In the genomic region with DNA sequence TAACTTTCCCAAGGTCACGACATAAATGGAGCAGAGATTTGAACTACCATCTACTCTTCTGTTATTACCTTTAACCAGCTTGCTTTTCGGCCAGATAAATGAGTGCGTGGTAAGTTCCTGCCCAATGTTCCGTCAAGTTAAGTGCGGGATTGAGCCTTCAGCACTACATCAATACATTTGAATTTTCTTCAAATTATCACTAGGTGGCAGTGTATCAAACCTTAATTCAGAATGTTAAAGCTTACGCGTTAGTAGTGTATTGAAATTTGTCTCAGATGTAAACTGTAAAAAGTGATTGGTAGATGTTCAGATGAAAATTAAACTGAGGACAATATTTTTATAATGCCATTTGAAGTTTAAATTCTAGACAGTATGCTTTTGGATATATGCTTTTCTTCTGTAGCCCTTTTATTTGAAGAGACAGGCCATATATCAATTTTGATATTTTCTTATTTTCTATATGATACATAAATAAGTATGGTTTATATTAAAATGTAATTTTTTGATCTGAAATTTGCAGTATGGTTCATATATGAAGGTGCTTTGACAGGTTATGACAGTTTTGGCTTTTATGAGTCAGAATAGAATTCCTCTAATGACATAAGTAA, we compare ENCODE assay signal across 8 cellular contexts.
DNase-seq lines count a peak whose midpoint lies in the region; ATAC-seq and TF ChIP-seq lines count a peak whose summit lies in the region.

No MANE protein-coding gene starts in this region.

- ATAC-seq in GM18858 (IDR thresholded peaks at IDR 0.05; ENCODE audit: unreplicated experiment): peak; percentile 70

- POLR2A ChIA-PET in PC-9 (lab: Charles Lee; ENCODE audit: unreplicated experiment): interaction anchor here (0.6 kb wide), 1 partner anchor 524 kb away, joined by 3 read pairs; no protein-coding TSS in a partner anchor

- intact Hi-C loops in PC-9 (cut with micrococcal nuclease; ENCODE audit: unreplicated experiment): loop anchor here (2.0 to 10.0 kb wide), 3 partner anchors 636 to 957 kb away; no protein-coding TSS in a partner anchor

- no TSS peak for BruUV-seq in PC-9 (replicated peaks; lab: Mats Ljungman, UMichigan)

- H3K36me3 Mint-ChIP-seq in osteocyte (ENCODE audit: unreplicated experiment): no peaks in the 10 kb centered on the region

- CTCF ChIA-PET in PC-9 (lab: Charles Lee): interaction anchor here (0.6 to 1.2 kb wide), 5 partner anchors 26 to 971 kb away, joined by 4 to 6 read pairs (median 4); no protein-coding TSS in a partner anchor

- no peak overlapping the region for H3K4me3 Mint-ChIP-seq in osteocyte (ENCODE audit: unreplicated experiment)

- no peak overlapping the region for H3K27ac Mint-ChIP-seq in osteocyte (ENCODE audit: unreplicated experiment)

- no peaks in the 10 kb centered on the region for H3K27me3 ChIP-seq in PC-9 (ENCODE audit: insufficient read depth, low read depth)

- TF ChIP-seq POLR2A in erythroblast (IDR thresholded peaks at IDR 0.05; ENCODE audit: low read length): no peak

- H3K4me1 Mint-ChIP-seq in osteocyte (ENCODE audit: unreplicated experiment): no peaks in the 10 kb centered on the region

- no peaks in the 10 kb centered on the region for H3K79me2 ChIP-seq in PC-9 (ENCODE audit: low read depth)

- H3K27me3 Mint-ChIP-seq in osteocyte (ENCODE audit: unreplicated experiment): peaks cover 2% of the 10 kb centered on the region

- no peaks in the 10 kb centered on the region for H3K4me1 ChIP-seq in PC-9 (replicated peaks; ENCODE audit: insufficient read depth)

- peak overlapping the region; percentile 71; the same call in 1 of the 2 replicates for H2AFZ ChIP-seq in PC-9

- H3K36me3 ChIP-seq in PC-9 (ENCODE audit: low read depth): no peaks in the 10 kb centered on the region

- TF ChIP-seq CTCF in AG09319 (IDR thresholded peaks at IDR 0.05; ENCODE audit: low read depth, low read length): peak; percentile 39
- TF ChIP-seq CTCF in PC-9 (conservative IDR thresholded peaks at IDR 0.05): peak; percentile 70
- TF ChIP-seq CTCF in osteocyte (IDR thresholded peaks at IDR 0.05): peak; percentile 66

- H3K9me2 ChIP-seq in PC-9 (ENCODE audit: insufficient read depth): no peaks in the 10 kb centered on the region

- no peaks in the 10 kb centered on the region for H3F3A ChIP-seq in PC-9 (ENCODE audit: insufficient read depth, low read depth)

- DNase-seq in AG09319 (ENCODE audit: extremely low read depth, low read depth) (peak; percentile 3), HT1080 (ENCODE audit: low read depth) (peak; percentile 31), PC-9 (peak in 1 of 2 experiments; percentile 41), erythroblast (lab: John Stamatoyannopoulos, UW) (peak; percentile 24 to 45), osteocyte (ENCODE audit: extremely low spot score, unreplicated experiment) (no peak), ecto neural progenitor cell (ENCODE audit: low spot score) (no peak), T-helper 9 cell (no peak)

- H3K4me3 ChIP-seq in PC-9: no peak overlapping the region

- H3K9me3 ChIP-seq in PC-9 (ENCODE audit: insufficient read depth, low read depth): peaks cover 3% of the 10 kb centered on the region; the same call in 1 of the 2 replicates

- no peak overlapping the region for H3K27ac ChIP-seq in PC-9

- no peaks in the 10 kb centered on the region for H3K9me3 Mint-ChIP-seq in osteocyte (ENCODE audit: unreplicated experiment)

- peak overlapping the region; percentile 50 for H3K4me2 ChIP-seq in PC-9

- no peaks in the 10 kb centered on the region for H4K20me1 ChIP-seq in PC-9 (ENCODE audit: insufficient read depth)

Comparison
In these comparisons a context has a peak if more than half of its experiments do, and no peak if none do; other contexts are left out.
1. DNase-seq: peak in AG09319 (single experiment), HT1080 (single experiment) and erythroblast (2 of 2); none in osteocyte (single experiment), ecto neural progenitor cell (single experiment) and T-helper 9 cell (single experiment).
2. Peak in every context shown above with its lines, with median percentiles within 50 percentile points of each other: CTCF ChIP-seq.